ENCODE assay signal across 1 cellular context in the genomic region with DNA sequence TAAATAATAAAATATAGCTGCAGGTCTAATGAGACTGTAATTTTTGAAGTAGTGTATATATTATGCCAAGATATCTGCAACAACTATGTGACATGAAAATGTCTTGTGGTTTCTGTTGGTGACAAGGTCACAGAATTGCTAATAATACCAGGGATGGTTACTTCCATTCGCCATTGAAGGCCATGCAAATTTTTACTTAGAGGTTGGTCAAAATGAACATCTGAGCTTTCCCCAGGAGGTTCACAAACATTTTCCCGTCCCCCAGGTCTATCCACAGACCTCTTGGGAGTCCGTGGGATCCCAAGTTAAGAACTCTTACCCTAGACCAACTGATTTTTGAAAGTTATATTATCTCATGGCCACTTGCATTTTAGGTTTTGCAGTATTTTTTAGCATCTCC.
TF ChIP-seq lines count a peak whose summit lies in the region.

No MANE protein-coding gene starts in this region.

TF ChIP-seq in GM12878, 131 proteins besides CTCF, POLR2A, EP300 and RAD21 (continued from another document):
- TF ChIP-seq, protein P1, sequence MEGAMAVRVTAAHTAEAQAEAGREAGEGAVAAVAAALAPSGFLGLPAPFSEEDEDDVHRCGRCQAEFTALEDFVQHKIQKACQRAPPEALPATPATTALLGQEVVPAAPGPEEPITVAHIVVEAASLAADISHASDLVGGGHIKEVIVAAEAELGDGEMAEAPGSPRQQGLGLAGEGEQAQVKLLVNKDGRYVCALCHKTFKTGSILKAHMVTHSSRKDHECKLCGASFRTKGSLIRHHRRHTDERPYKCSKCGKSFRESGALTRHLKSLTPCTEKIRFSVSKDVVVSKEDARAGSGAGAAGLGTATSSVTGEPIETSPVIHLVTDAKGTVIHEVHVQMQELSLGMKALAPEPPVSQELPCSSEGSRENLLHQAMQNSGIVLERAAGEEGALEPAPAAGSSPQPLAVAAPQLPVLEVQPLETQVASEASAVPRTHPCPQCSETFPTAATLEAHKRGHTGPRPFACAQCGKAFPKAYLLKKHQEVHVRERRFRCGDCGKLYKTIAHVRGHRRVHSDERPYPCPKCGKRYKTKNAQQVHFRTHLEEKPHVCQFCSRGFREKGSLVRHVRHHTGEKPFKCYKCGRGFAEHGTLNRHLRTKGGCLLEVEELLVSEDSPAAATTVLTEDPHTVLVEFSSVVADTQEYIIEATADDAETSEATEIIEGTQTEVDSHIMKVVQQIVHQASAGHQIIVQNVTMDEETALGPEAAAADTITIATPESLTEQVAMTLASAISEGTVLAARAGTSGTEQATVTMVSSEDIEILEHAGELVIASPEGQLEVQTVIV (IDR thresholded peaks at IDR 0.05; ENCODE audit: borderline replicate concordance, partially characterized antibody) = no peak
- TF ChIP-seq, protein P2, sequence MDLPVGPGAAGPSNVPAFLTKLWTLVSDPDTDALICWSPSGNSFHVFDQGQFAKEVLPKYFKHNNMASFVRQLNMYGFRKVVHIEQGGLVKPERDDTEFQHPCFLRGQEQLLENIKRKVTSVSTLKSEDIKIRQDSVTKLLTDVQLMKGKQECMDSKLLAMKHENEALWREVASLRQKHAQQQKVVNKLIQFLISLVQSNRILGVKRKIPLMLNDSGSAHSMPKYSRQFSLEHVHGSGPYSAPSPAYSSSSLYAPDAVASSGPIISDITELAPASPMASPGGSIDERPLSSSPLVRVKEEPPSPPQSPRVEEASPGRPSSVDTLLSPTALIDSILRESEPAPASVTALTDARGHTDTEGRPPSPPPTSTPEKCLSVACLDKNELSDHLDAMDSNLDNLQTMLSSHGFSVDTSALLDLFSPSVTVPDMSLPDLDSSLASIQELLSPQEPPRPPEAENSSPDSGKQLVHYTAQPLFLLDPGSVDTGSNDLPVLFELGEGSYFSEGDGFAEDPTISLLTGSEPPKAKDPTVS (IDR thresholded peaks at IDR 0.05; ENCODE audit: low read depth, low read length) = no peak
- TF ChIP-seq BHLHE40 (IDR thresholded peaks at IDR 0.05; ENCODE audit: borderline replicate concordance in 1 of 2, low read depth in 2 of 2, low read length in 1 of 2) (no peak), CREB1 (IDR thresholded peaks at IDR 0.05; ENCODE audit: low read depth) (no peak), BRCA1 (IDR thresholded peaks at IDR 0.05; ENCODE audit: low read depth, low read length) (no peak), YY1 (IDR thresholded peaks at IDR 0.05; ENCODE audit: low read depth, low read length) (peak; percentile 56; the same call in 1 of the 2 replicates), ZNF24 (IDR thresholded peaks at IDR 0.05) (no peak), CBFB (IDR thresholded peaks at IDR 0.05; ENCODE audit: low read depth) (no peak), SUPT20H (IDR thresholded peaks at IDR 0.05; ENCODE audit: borderline replicate concordance, control insufficient read depth, low read depth, low read length) (no peak), RELA (IDR thresholded peaks at IDR 0.05; ENCODE audit: borderline replicate concordance, partially characterized antibody) (no peak), ZNF687 (IDR thresholded peaks at IDR 0.05) (no peak), RUNX3 (IDR thresholded peaks at IDR 0.05; ENCODE audit: low read length) (peak; percentile 63), USF2 (IDR thresholded peaks at IDR 0.05; ENCODE audit: borderline replicate concordance, low read depth, low read length) (no peak), NR2F1 (conservative IDR thresholded peaks at IDR 0.05) (no peak; the same call in 1 of the 2 replicates), RELB (IDR thresholded peaks at IDR 0.05; ENCODE audit: low read depth) (no peak), MEF2B (IDR thresholded peaks at IDR 0.05; ENCODE audit: partially characterized antibody, poor library complexity, severe bottlenecking) (peak; percentile 62)
- TF ChIP-seq, protein P3, sequence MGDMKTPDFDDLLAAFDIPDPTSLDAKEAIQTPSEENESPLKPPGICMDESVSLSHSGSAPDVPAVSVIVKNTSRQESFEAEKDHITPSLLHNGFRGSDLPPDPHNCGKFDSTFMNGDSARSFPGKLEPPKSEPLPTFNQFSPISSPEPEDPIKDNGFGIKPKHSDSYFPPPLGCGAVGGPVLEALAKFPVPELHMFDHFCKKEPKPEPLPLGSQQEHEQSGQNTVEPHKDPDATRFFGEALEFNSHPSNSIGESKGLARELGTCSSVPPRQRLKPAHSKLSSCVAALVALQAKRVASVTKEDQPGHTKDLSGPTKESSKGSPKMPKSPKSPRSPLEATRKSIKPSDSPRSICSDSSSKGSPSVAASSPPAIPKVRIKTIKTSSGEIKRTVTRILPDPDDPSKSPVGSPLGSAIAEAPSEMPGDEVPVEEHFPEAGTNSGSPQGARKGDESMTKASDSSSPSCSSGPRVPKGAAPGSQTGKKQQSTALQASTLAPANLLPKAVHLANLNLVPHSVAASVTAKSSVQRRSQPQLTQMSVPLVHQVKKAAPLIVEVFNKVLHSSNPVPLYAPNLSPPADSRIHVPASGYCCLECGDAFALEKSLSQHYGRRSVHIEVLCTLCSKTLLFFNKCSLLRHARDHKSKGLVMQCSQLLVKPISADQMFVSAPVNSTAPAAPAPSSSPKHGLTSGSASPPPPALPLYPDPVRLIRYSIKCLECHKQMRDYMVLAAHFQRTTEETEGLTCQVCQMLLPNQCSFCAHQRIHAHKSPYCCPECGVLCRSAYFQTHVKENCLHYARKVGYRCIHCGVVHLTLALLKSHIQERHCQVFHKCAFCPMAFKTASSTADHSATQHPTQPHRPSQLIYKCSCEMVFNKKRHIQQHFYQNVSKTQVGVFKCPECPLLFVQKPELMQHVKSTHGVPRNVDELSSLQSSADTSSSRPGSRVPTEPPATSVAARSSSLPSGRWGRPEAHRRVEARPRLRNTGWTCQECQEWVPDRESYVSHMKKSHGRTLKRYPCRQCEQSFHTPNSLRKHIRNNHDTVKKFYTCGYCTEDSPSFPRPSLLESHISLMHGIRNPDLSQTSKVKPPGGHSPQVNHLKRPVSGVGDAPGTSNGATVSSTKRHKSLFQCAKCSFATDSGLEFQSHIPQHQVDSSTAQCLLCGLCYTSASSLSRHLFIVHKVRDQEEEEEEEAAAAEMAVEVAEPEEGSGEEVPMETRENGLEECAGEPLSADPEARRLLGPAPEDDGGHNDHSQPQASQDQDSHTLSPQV (IDR thresholded peaks at IDR 0.05) = no peak
